ENCODE assay signal across 8 cellular contexts in the genomic region with DNA sequence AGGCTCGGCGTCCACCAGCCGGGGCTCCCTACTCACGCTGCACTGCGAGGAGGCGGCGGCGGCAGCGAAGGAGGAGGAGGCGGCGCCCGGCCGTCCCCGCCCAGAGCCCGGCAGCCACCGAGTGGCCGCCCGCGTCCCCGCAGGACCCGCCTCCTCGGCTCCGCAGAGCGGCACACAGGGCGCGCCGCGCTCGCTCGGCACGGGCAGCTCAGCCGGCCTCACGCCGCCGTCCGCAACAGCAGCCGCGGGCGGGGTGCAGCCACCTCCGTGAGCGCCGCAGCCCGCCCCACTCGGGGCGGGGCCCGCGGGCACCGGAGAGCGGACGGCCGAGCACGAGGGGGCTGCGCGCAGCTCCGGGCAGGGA. TPM values are rescaled to one million over a fixed set of nuclear protein-coding genes. Genes with fewer than 3 reads are reported as not detected.
DNase-seq lines count a peak whose midpoint lies in the region; TF ChIP-seq lines count a peak whose summit lies in the region.

TSS of gene ATP2B1 (minus strand) at position 46 of the 364 bp plus-strand sequence. CDS start 52,952 bp downstream, outside the sequence.

- H3K9ac ChIP-seq in muscle layer of colon (ENCODE audit: low read length) = peak within 1 kb of the TSS; percentile 80

- BruUV-seq in Caco-2 (replicated peaks; lab: Mats Ljungman, UMichigan) (no TSS peak), OCI-LY7 (replicated peaks; lab: Mats Ljungman, UMichigan) (no TSS peak)

- DNase-seq in Caco-2 = peak; percentile 87 to 92
- peak; percentile 95 for DNase-seq in GM20000 (ENCODE audit: low spot score)
- peak; percentile 86 for DNase-seq in HT-29 (ENCODE audit: low spot score)
- peak; percentile 91 for DNase-seq in OCI-LY7 (ENCODE audit: low spot score)
- peak; percentile 87 for DNase-seq in activated T-cell treated with anti-CD3 and anti-CD28 coated beads, Interleukin-2, amount 50 U/mL, for 1 hour
- peak; percentile 89 to 95 for DNase-seq in erythroblast (lab: John Stamatoyannopoulos, UW)
- DNase-seq in stimulated activated CD8-positive, alpha-beta memory T cell treated with anti-CD3 and anti-CD28 coated beads, Interleukin-7, amount 100 ng/mL, for 4 hours (ENCODE audit: low read depth in 2 of 2) = peak; percentile 58 to 82

- TF ChIP-seq CTCF in Caco-2 (IDR thresholded peaks at IDR 0.05; ENCODE audit: insufficient read depth in 1 of 2, low read depth in 1 of 2, low read length in 1 of 2, severe bottlenecking in 1 of 2, unreplicated experiment in 1 of 2) = no peak
- no peak for TF ChIP-seq CTCF in GM20000 (IDR thresholded peaks at IDR 0.05; ENCODE audit: extremely low read depth, missing control alignments)
- TF ChIP-seq CTCF in OCI-LY7 (conservative IDR thresholded peaks at IDR 0.05; ENCODE audit: low read length) = no peak

- H3K9me3 Mint-ChIP-seq in Caco-2 (ENCODE audit: unreplicated experiment) = no peaks in the 10 kb centered on the region

- H3K27ac Mint-ChIP-seq in Caco-2 (ENCODE audit: unreplicated experiment) = peak within 1 kb of the TSS; percentile 91

- no peaks in the 10 kb centered on the region for H3K27me3 ChIP-seq in Caco-2 (replicated peaks; ENCODE audit: control insufficient read depth, insufficient read depth, low read length)
- no peaks in the 10 kb centered on the region for H3K27me3 ChIP-seq in muscle layer of colon (ENCODE audit: control insufficient read depth in 1 of 2, insufficient read depth in 2 of 2, low read length in 2 of 2)

- peak; percentile 85 for TF ChIP-seq POLR2A in erythroblast (IDR thresholded peaks at IDR 0.05; ENCODE audit: low read length)

- H3K79me2 ChIP-seq in OCI-LY7 (ENCODE audit: insufficient read depth, low read depth, low read length) = peaks cover 51% of the 10 kb centered on the region

- H3K4me1 ChIP-seq in Caco-2 (peaks cover 13% of the 10 kb centered on the region), OCI-LY7 (ENCODE audit: insufficient read depth, low read length, poor library complexity, severe bottlenecking) (peaks cover 39% of the 10 kb centered on the region), muscle layer of colon (ENCODE audit: insufficient read depth, low read length) (peaks cover 17% of the 10 kb centered on the region)

- H3K9me2 ChIP-seq in OCI-LY7 (ENCODE audit: insufficient read depth, low read length) = no peaks in the 10 kb centered on the region

- H3K4me1 Mint-ChIP-seq in Caco-2 (ENCODE audit: low read depth, unreplicated experiment) = peaks cover 18% of the 10 kb centered on the region

- H3K9me3 ChIP-seq in Caco-2 (no peaks in the 10 kb centered on the region), OCI-LY7 (ENCODE audit: low read length) (no peaks in the 10 kb centered on the region), muscle layer of colon (ENCODE audit: low read length) (no peaks in the 10 kb centered on the region)

- CTCF ChIA-PET in Caco-2 (lab: Charles Lee) = interaction anchor here (0.6 to 1.5 kb wide), 2 partner anchors 147 to 165 kb away, joined by 3 to 6 read pairs; no protein-coding TSS in a partner anchor
- CTCF ChIA-PET in OCI-LY7 (lab: Charles Lee; ENCODE audit: unreplicated experiment) = interaction anchor here (0.8 kb wide), 1 partner anchor 25 kb away, joined by 4 read pairs; no protein-coding TSS in a partner anchor

- H3K4me3 Mint-ChIP-seq in Caco-2 (ENCODE audit: unreplicated experiment) = peak within 1 kb of the TSS; percentile 79

- H3K4me3 ChIP-seq in Caco-2 (ENCODE audit: low read depth, low read length) (peak within 1 kb of the TSS; percentile 98), OCI-LY7 (ENCODE audit: low read depth, low read length, poor library complexity, severe bottlenecking) (peak within 1 kb of the TSS; percentile 94), muscle layer of colon (ENCODE audit: low read depth in 1 of 2, low read length in 2 of 2) (peak within 1 kb of the TSS; percentile 91 to 97)

- peak within 1 kb of the TSS; percentile 87 for H3K27ac ChIP-seq in OCI-LY7 (ENCODE audit: low read depth, low read length, poor library complexity, severe bottlenecking)
- H3K27ac ChIP-seq in muscle layer of colon (ENCODE audit: low read depth, low read length) = peak within 1 kb of the TSS; percentile 95

- intact Hi-C loops in Caco-2 (cut with micrococcal nuclease; ENCODE audit: unreplicated experiment) = loop anchor here (1.0 to 10.0 kb wide), 9 partner anchors 46 to 394 kb away; partner anchors contain the start of gene DUSP6
- intact Hi-C loops in OCI-LY7 (cut with micrococcal nuclease; ENCODE audit: unreplicated experiment) = loop anchor here (1.0 to 5.0 kb wide), 9 partner anchors 134 to 394 kb away; partner anchors contain the start of genes DUSP6 and GALNT4

- H3K36me3 ChIP-seq in Caco-2 (ENCODE audit: control insufficient read depth, insufficient read depth, low read length) = no peaks in the 10 kb centered on the region; the same call in 1 of the 2 replicates
- H3K36me3 ChIP-seq in OCI-LY7 (ENCODE audit: insufficient read depth, low read length) = no peaks in the 10 kb centered on the region
- H3K36me3 ChIP-seq in muscle layer of colon (ENCODE audit: insufficient read depth, low read length) = no peaks in the 10 kb centered on the region

- peak within 1 kb of the TSS; percentile 71; the same call in 1 of the 2 replicates for H2AFZ ChIP-seq in OCI-LY7 (ENCODE audit: low read length)

- peak within 1 kb of the TSS; percentile 81 for H3K4me2 ChIP-seq in OCI-LY7 (ENCODE audit: low read length)

- no peaks in the 10 kb centered on the region for H3K27me3 Mint-ChIP-seq in Caco-2 (ENCODE audit: insufficient read depth, unreplicated experiment)

- POLR2A ChIA-PET in Caco-2 (lab: Charles Lee) = interaction anchor here (1.0 to 1.2 kb wide), 2 partner anchors 67 to 96 kb away, joined by 3 to 7 read pairs; no protein-coding TSS in a partner anchor
- POLR2A ChIA-PET in OCI-LY7 (lab: Charles Lee) = interaction anchor here (0.9 to 2.2 kb wide), 7 partner anchors 10 to 386 kb away, joined by 3 to 17 read pairs (median 4); no protein-coding TSS in a partner anchor

- H3K36me3 Mint-ChIP-seq in Caco-2 (ENCODE audit: insufficient read depth, unreplicated experiment) = peaks cover 15% of the 10 kb centered on the region

- H4K20me1 ChIP-seq in OCI-LY7 (ENCODE audit: insufficient read depth, low read length) = peaks cover 36% of the 10 kb centered on the region

RNA-seq across cellular contexts. Expression of gene ATP2B1, which starts in this region (rescaled TPM):
- total RNA-seq in Caco-2 (2022) = 97.7 and 107 TPM in 2 replicates
- total RNA-seq in HT-29 (2014; rRNA removed; shearing (Covaris generic)) = 19.1 and 29.3 TPM in 2 replicates
- 62.8 and 74.9 TPM in 2 replicates for total RNA-seq in OCI-LY7 (2014; rRNA removed; shearing (Covaris generic))
- 58.5 and 61.7 TPM in 2 replicates for total RNA-seq in OCI-LY7 (2022)

Comparison
In these comparisons a context has a peak if more than half of its experiments do, and no peak if none do; other contexts are left out.
1. Peak in every context shown above with its lines: DNase-seq, H3K4me3 ChIP-seq and H3K27ac ChIP-seq.